Comparison of ENCODE assay signal across 29 cellular contexts in the genomic region with DNA sequence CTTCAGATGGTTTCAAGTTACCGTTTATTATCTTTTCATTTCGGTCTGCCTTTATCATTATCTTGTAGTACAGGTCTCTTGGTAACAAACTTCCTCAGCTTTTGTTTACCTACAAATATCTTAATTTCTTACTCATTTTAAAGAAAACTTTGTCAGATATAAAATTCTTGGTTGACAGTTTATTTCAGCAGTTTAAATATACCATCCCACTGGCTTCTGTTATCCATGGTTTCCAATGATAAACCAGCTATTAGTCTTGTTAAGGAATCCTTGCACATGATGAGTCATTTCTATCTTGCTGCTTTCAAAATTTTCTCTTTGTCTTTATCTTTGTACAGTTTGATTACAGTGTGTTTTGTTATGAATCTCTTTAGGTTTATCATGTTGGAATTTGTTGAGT.
"Had no signal": no experiment of that assay in that cellular context is flagged by ENCODE, and none has a peak within 500 bp of the region (broad histone marks: within the 10 kb centered on the region; RNA-seq: fewer than 3 reads in every experiment).

No MANE protein-coding gene starts in this region.

- H3K4me2 ChIP-seq: neural progenitor cell had no signal

- DNase-seq: natural killer cell; occipital lobe; ovary; posterior cingulate gyrus; psoas muscle; right cardiac atrium; right lobe of liver; sigmoid colon; small intestine; stimulated activated CD4-positive, alpha-beta T cell treated with anti-CD3 and anti-CD28 coated beads, Interleukin-1b, Interleukin-23, amount 100 ng/mL, for 48 hours; stimulated activated CD4-positive, alpha-beta T cell treated with anti-CD3 and anti-CD28 coated beads, Interleukin-4, amount 100 ng/mL, for 1 hour; stimulated activated CD4-positive, alpha-beta T cell treated with anti-CD3 and anti-CD28 coated beads, Interleukin-4, amount 100 ng/mL, for 4 hours; stimulated activated CD8-positive, alpha-beta memory T cell treated with anti-CD3 and anti-CD28 coated beads, Interleukin-4, amount 100 ng/mL, for 48 hours; stimulated activated naive CD4-positive, alpha-beta T cell; stimulated activated naive CD8-positive, alpha-beta T cell treated with anti-CD3 and anti-CD28 coated beads, Interleukin-15, amount 100 ng/mL, for 72 hours; stimulated activated naive CD8-positive, alpha-beta T cell treated with anti-CD3 and anti-CD28 coated beads, Interleukin-15, Interleukin-2, amounts not matched to agents 100 U/mL and 50 U/mL, for 24 hours; substantia nigra; testis; tibial artery; transverse colon; upper lobe of left lung had no signal

- ATAC-seq: natural killer cell; psoas muscle; right cardiac atrium; right lobe of liver; stimulated activated memory B cell treated with anti-CD40 and anti-IgM and Interleukin-4, amounts not matched to agents 10 μg/mL and 1 μg/mL and 100 μg/mL, for 72 hours; stimulated activated naive CD8-positive, alpha-beta T cell treated with anti-CD3 and anti-CD28 coated beads, Interleukin-15, amount 100 ng/mL, for 72 hours; stimulated activated naive CD8-positive, alpha-beta T cell treated with anti-CD3 and anti-CD28 coated beads, Interleukin-15, Interleukin-2, amounts not matched to agents 100 U/mL and 50 U/mL, for 24 hours had no signal

- H2AFZ ChIP-seq: neural progenitor cell, parathyroid adenoma had no signal

- H3K79me2 ChIP-seq: parathyroid adenoma had no signal

- H3K4me1 ChIP-seq: neural progenitor cell, parathyroid adenoma, psoas muscle, right lobe of liver, sigmoid colon, suprapubic skin, testis, tibial artery, transverse colon, upper lobe of left lung, vagina had no signal

- H3K36me3 Mint-ChIP-seq: stimulated activated memory B cell treated with anti-CD40 and anti-IgM and Interleukin-4, amounts not matched to agents 10 μg/mL and 1 μg/mL and 100 μg/mL, for 72 hours had no signal

- H3K4me3 Mint-ChIP-seq: natural killer cell; nephron; neural progenitor cell; stimulated activated memory B cell treated with anti-CD40 and anti-IgM and Interleukin-4, amounts not matched to agents 10 μg/mL and 1 μg/mL and 100 μg/mL, for 72 hours; stimulated activated naive CD8-positive, alpha-beta T cell treated with anti-CD3 and anti-CD28 coated beads, Interleukin-15, amount 100 ng/mL, for 72 hours had no signal

- H3K4me3 ChIP-seq: neural progenitor cell, ovary, psoas muscle, right lobe of liver, sigmoid colon, suprapubic skin, testis, tibial artery, transverse colon, upper lobe of left lung, vagina had no signal

- H3K27me3 ChIP-seq: neural progenitor cell, ovary, right lobe of liver, sigmoid colon, suprapubic skin, testis, tibial artery, transverse colon, upper lobe of left lung, vagina had no signal

- H3K27me3 Mint-ChIP-seq: progenitor cell of endocrine pancreas; stimulated activated memory B cell treated with anti-CD40 and anti-IgM and Interleukin-4, amounts not matched to agents 10 μg/mL and 1 μg/mL and 100 μg/mL, for 72 hours had no signal

- H3K9ac ChIP-seq: neural progenitor cell, parathyroid adenoma had no signal

- H3K9me3 ChIP-seq: ovary, right lobe of liver, suprapubic skin, testis, tibial artery, vagina had no signal

- H3K4me1 Mint-ChIP-seq: natural killer cell; nephron; neural progenitor cell; stimulated activated memory B cell treated with anti-CD40 and anti-IgM and Interleukin-4, amounts not matched to agents 10 μg/mL and 1 μg/mL and 100 μg/mL, for 72 hours; stimulated activated naive CD8-positive, alpha-beta T cell treated with anti-CD3 and anti-CD28 coated beads, Interleukin-15, amount 100 ng/mL, for 72 hours had no signal

- FAIRE-seq: small intestine, urothelium cell line had no signal

- H3K36me3 ChIP-seq: neural progenitor cell, ovary, right lobe of liver, sigmoid colon, suprapubic skin, tibial artery, transverse colon, upper lobe of left lung, vagina had no signal

- H3K27ac ChIP-seq: neural progenitor cell, ovary, parathyroid adenoma, psoas muscle, right lobe of liver, sigmoid colon, suprapubic skin, testis, tibial artery, transverse colon, upper lobe of left lung, vagina had no signal

- H3K27ac Mint-ChIP-seq: natural killer cell; nephron; neural progenitor cell; progenitor cell of endocrine pancreas; stimulated activated memory B cell treated with anti-CD40 and anti-IgM and Interleukin-4, amounts not matched to agents 10 μg/mL and 1 μg/mL and 100 μg/mL, for 72 hours; stimulated activated naive CD8-positive, alpha-beta T cell treated with anti-CD3 and anti-CD28 coated beads, Interleukin-15, amount 100 ng/mL, for 72 hours had no signal
